Comparison of ENCODE assay signal across 19 cellular contexts in the genomic region with DNA sequence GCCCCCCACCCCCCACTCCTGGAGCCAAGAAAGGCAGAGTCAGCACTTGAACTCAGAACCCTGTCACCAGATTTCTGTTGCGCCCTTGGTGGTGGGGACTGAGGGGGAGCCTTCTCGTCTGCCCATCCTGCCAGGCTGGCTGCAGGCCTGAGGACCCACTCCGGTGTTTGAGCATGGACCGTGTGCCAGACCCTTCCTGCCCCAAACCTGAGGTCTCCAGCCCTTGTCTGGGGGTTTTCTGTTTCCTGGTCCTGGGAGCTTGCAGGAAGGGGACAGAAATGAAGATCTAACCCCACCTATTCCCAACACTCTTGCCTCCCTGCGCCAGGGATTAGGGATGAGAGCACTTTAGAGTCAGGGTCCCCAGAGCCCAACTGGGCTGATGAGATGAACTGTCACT.
"Had no signal": no experiment of that assay in that cellular context is flagged by ENCODE, and none has a peak within 500 bp of the region (broad histone marks: within the 10 kb centered on the region; RNA-seq: fewer than 3 reads in every experiment).

No MANE protein-coding gene starts in this region.

- H3K27me3 Mint-ChIP-seq: stimulated activated naive CD8-positive, alpha-beta T cell treated with anti-CD3 and anti-CD28 coated beads, Interleukin-15, amount 100 ng/mL, for 72 hours had no signal

- H3K36me3 Mint-ChIP-seq: stimulated activated naive B cell treated with anti-CD40 and anti-IgM and Interleukin-4, amounts not matched to agents 10 μg/mL and 1 μg/mL and 100 μg/mL, for 72 hours had no signal

- H3K9me3 Mint-ChIP-seq: effector memory CD8-positive, alpha-beta T cell; nephron progenitor cell; stimulated activated naive B cell treated with anti-CD40 and anti-IgM and Interleukin-4, amounts not matched to agents 10 μg/mL and 1 μg/mL and 100 μg/mL, for 72 hours; stimulated activated naive CD8-positive, alpha-beta T cell treated with anti-CD3 and anti-CD28 coated beads, Interleukin-15, amount 100 ng/mL, for 72 hours had no signal

- H3K27me3 ChIP-seq: foreskin keratinocyte, right atrium auricular region, sigmoid colon, transverse colon had no signal

- H3K4me3 Mint-ChIP-seq: effector memory CD8-positive, alpha-beta T cell; nephron progenitor cell; stimulated activated naive B cell treated with anti-CD40 and anti-IgM and Interleukin-4, amounts not matched to agents 10 μg/mL and 1 μg/mL and 100 μg/mL, for 72 hours; stimulated activated naive CD8-positive, alpha-beta T cell treated with anti-CD3 and anti-CD28 coated beads, Interleukin-15, amount 100 ng/mL, for 72 hours had no signal

- H3K9me3 ChIP-seq: right atrium auricular region, sigmoid colon, thoracic aorta, transverse colon had no signal

- H3K36me3 ChIP-seq: right atrium auricular region, sigmoid colon, thoracic aorta, transverse colon had no signal

- H3K4me1 ChIP-seq: foreskin keratinocyte, right atrium auricular region, sigmoid colon, transverse colon had no signal

- H3K4me3 ChIP-seq: lung, right atrium auricular region, sigmoid colon, thoracic aorta, transverse colon had no signal

- H3K27ac Mint-ChIP-seq: nephron progenitor cell; stimulated activated naive B cell treated with anti-CD40 and anti-IgM and Interleukin-4, amounts not matched to agents 10 μg/mL and 1 μg/mL and 100 μg/mL, for 72 hours; stimulated activated naive CD8-positive, alpha-beta T cell treated with anti-CD3 and anti-CD28 coated beads, Interleukin-15, amount 100 ng/mL, for 72 hours had no signal

- H3K27ac ChIP-seq: foreskin keratinocyte, right atrium auricular region, sigmoid colon, skin epidermis, thoracic aorta, transverse colon had no signal

- DNase-seq: effector memory CD8-positive, alpha-beta T cell; erythroblast; foreskin keratinocyte; kidney; left cardiac atrium; left ventricle myocardium superior; mesenchymal stem cell; naive thymus-derived CD4-positive, alpha-beta T cell; nephron progenitor cell; sigmoid colon; stimulated activated CD4-positive, alpha-beta T cell treated with anti-CD3 and anti-CD28 coated beads, Interleukin-2, amount 100 ng/mL, for 24 hours; stimulated activated CD4-positive, alpha-beta T cell treated with anti-CD3 and anti-CD28 coated beads, Interleukin-4, amount 100 ng/mL, for 4 hours; stimulated activated naive B cell treated with anti-CD40 and anti-IgM and Interleukin-4, amounts not matched to agents 10 μg/mL and 1 μg/mL and 100 μg/mL, for 72 hours; stimulated activated naive CD8-positive, alpha-beta T cell treated with anti-CD3 and anti-CD28 coated beads, Interleukin-15, amount 100 ng/mL, for 72 hours; transverse colon had no signal
